In genomic region chr17:77461277-77462057, GRCh38 we compare ENCODE assay signal across 10 cellular contexts.
DNase-seq lines count a peak whose midpoint lies in the region; ATAC-seq and TF ChIP-seq lines count a peak whose summit lies in the region.
"Had no signal": no experiment of that assay in that cellular context is flagged by ENCODE, and none has a peak within 500 bp of the region (broad histone marks: within the 10 kb centered on the region; RNA-seq: fewer than 3 reads in every experiment).

No MANE protein-coding gene starts in this region.

- peak overlapping the region; percentile 48 for H3K27ac ChIP-seq in CD8-positive, alpha-beta T cell (ENCODE audit: low read depth, low read length)
- H3K27ac ChIP-seq in MM.1S (ENCODE audit: low read length) = no peak overlapping the region
- H3K27ac ChIP-seq in duodenal mucosa (ENCODE audit: low read depth, low read length) = peak overlapping the region; percentile 70
- H3K27ac ChIP-seq in neuronal stem cell (replicated peaks; ENCODE audit: low read length) = peak overlapping the region; percentile 74

- H3K18ac ChIP-seq in neuronal stem cell (ENCODE audit: low read length) = peak overlapping the region; percentile 73

- no peak overlapping the region for H4K8ac ChIP-seq in neuronal stem cell (ENCODE audit: low read depth, low read length)

- no peak overlapping the region for H2AK5ac ChIP-seq in neuronal stem cell (ENCODE audit: low read depth, low read length)

- H3K4me1 Mint-ChIP-seq in CD8-positive, alpha-beta T cell (ENCODE audit: low read depth) = peaks cover 86% of the 10 kb centered on the region

- H3K4me3 Mint-ChIP-seq in CD8-positive, alpha-beta T cell = peak overlapping the region; percentile 94

- no peak for DNase-seq in CD8-positive, alpha-beta T cell
- no peak for DNase-seq in MM.1S
- no peak for DNase-seq in neuronal stem cell (ENCODE audit: low spot score)
- DNase-seq in globus pallidus (ENCODE audit: low spot score) = no peak
- DNase-seq in NOMO-1 treated with dmso at 0.1 percent for 144 hours (lab: John Stamatoyannopoulos, UW; ENCODE audit: unreplicated experiment) = no peak
- no peak for DNase-seq in KBM-7
- no peak for DNase-seq in NCI-H748 (lab: John Stamatoyannopoulos, UW; ENCODE audit: unreplicated experiment)
- DNase-seq: activated effector memory CD4-positive, alpha-beta T cell treated with Interleukin-2 at 50 U/mL for 16 hours; DMS53 had no signal

- H2BK120ac ChIP-seq in neuronal stem cell (ENCODE audit: low read depth, low read length) = no peak overlapping the region

- no peak overlapping the region for H3K14ac ChIP-seq in neuronal stem cell (ENCODE audit: low read length)

- no peaks in the 10 kb centered on the region for H3K9me2 ChIP-seq in MM.1S (replicated peaks; ENCODE audit: insufficient read depth, low read length)

- H3K27ac Mint-ChIP-seq in CD8-positive, alpha-beta T cell = peak overlapping the region; percentile 100

- no peak overlapping the region for H2BK15ac ChIP-seq in neuronal stem cell (ENCODE audit: low read length)

- H3K4me2 ChIP-seq in MM.1S (ENCODE audit: low read depth, low read length) = 0 out of 2 replicates have a peak overlapping the region, but pooled peaks have one; percentile 13
- no peak overlapping the region for H3K4me2 ChIP-seq in neuronal stem cell (ENCODE audit: insufficient read depth, low read length, poor library complexity, severe bottlenecking)

- no peak overlapping the region for H3K23ac ChIP-seq in neuronal stem cell (ENCODE audit: low read depth, low read length, poor library complexity)

- no CpG with 5 or more reads among the region's 16 CpGs for WGBS in neuronal stem cell (ENCODE audit: extremely low coverage in 2 of 2, insufficient read length in 2 of 2, insufficient replicate concordance in 1 of 2), 2 donors

- peaks cover 78% of the 10 kb centered on the region for H3K79me2 ChIP-seq in MM.1S (ENCODE audit: low read length)

- POLR2A ChIA-PET in CD8-positive, alpha-beta T cell (lab: Charles Lee) = interaction anchor here (0.5 to 9.0 kb wide), 7 partner anchors 10 to 57 kb away, joined by 4 to 242 read pairs (median 12); no protein-coding TSS in a partner anchor

- no peak for ATAC-seq in CD8-positive, alpha-beta T cell

- H3K4me3 ChIP-seq in CD8-positive, alpha-beta T cell (ENCODE audit: low read depth, low read length) = peak overlapping the region; percentile 13
- H3K4me3 ChIP-seq in MM.1S (ENCODE audit: low read length) = no peak overlapping the region
- H3K4me3 ChIP-seq in duodenal mucosa (ENCODE audit: low read depth in 1 of 2, low read length in 2 of 2) = peak overlapping the region in 1 of 2 donors; percentile 16
- H3K4me3 ChIP-seq in neuronal stem cell (ENCODE audit: low read length in 2 of 2) = no peak overlapping the region

- no peaks in the 10 kb centered on the region for H3K27me3 Mint-ChIP-seq in CD8-positive, alpha-beta T cell (ENCODE audit: low read depth)

- H4K20me1 ChIP-seq in MM.1S (ENCODE audit: insufficient read depth, low read length) = no peaks in the 10 kb centered on the region

- in situ Hi-C loops in KBM-7 (cut with MboI; ENCODE audit: low pct_unique_long_range_greater_than_20kb, low sequenced_read_pairs) = no loop called here

- no peak for TF ChIP-seq CTCF in CD8-positive, alpha-beta T cell (IDR thresholded peaks at IDR 0.05)
- TF ChIP-seq CTCF in MM.1S (IDR thresholded peaks at IDR 0.05; ENCODE audit: low read length) = no peak

- peaks cover 24% of the 10 kb centered on the region for H3K36me3 Mint-ChIP-seq in CD8-positive, alpha-beta T cell

- H2AFZ ChIP-seq in MM.1S (ENCODE audit: low read length) (no peak overlapping the region), neuronal stem cell (ENCODE audit: low read length) (peak overlapping the region; percentile 32)

- H3K36me3 ChIP-seq in CD8-positive, alpha-beta T cell (ENCODE audit: insufficient read depth, low read length) = peaks cover under 1% of the 10 kb centered on the region
- H3K36me3 ChIP-seq in MM.1S (replicated peaks; ENCODE audit: insufficient read depth, low read length) (no peaks in the 10 kb centered on the region), duodenal mucosa (ENCODE audit: control insufficient read depth in 1 of 2, insufficient read depth in 2 of 2, low read length in 2 of 2) (peaks cover 0 to 4% of the 10 kb centered on the region in 2 donors), neuronal stem cell (replicated peaks in 1 of 2; ENCODE audit: control insufficient read depth in 2 of 2, insufficient read depth in 2 of 2, low read length in 2 of 2) (peaks cover 6 to 20% of the 10 kb centered on the region in 2 donors)

- peaks cover 12% of the 10 kb centered on the region for H3F3A ChIP-seq in MM.1S (ENCODE audit: insufficient read depth, low read length)

- intact Hi-C loops in CD8-positive, alpha-beta T cell (cut with DNase I, micrococcal nuclease) = loop anchor here in 1 of 2 experiments (2.0 kb wide), 1 partner anchor 33 kb away; no protein-coding TSS in a partner anchor

- H3K79me1 ChIP-seq in neuronal stem cell (ENCODE audit: low read depth, low read length) = peaks cover 7% of the 10 kb centered on the region

- H4K91ac ChIP-seq in neuronal stem cell (ENCODE audit: low read depth, low read length, poor library complexity) = no peak overlapping the region

- H3K4me1 ChIP-seq in CD8-positive, alpha-beta T cell (ENCODE audit: insufficient read depth, low read length) = peaks cover 94% of the 10 kb centered on the region
- peaks cover 14% of the 10 kb centered on the region for H3K4me1 ChIP-seq in MM.1S (ENCODE audit: low read length)
- peaks cover 62 to 67% of the 10 kb centered on the region in 2 donors for H3K4me1 ChIP-seq in duodenal mucosa (ENCODE audit: control insufficient read depth in 1 of 2, insufficient read depth in 2 of 2, low read length in 2 of 2)
- peaks cover 20 to 22% of the 10 kb centered on the region in 2 donors for H3K4me1 ChIP-seq in neuronal stem cell (ENCODE audit: control insufficient read depth in 2 of 2, insufficient read depth in 1 of 2, low read depth in 1 of 2, low read length in 2 of 2)

- no peak overlapping the region for H3K4ac ChIP-seq in neuronal stem cell (ENCODE audit: low read length)

- CTCF ChIA-PET in CD8-positive, alpha-beta T cell (lab: Charles Lee) = interaction anchor here (0.9 to 4.2 kb wide), 6 partner anchors 11 to 71 kb away, joined by 3 to 19 read pairs (median 5); no protein-coding TSS in a partner anchor

- no peaks in the 10 kb centered on the region for H3K27me3 ChIP-seq in CD8-positive, alpha-beta T cell (ENCODE audit: insufficient read depth, low read length)
- H3K27me3 ChIP-seq in MM.1S (replicated peaks; ENCODE audit: insufficient read depth, low read length) (no peaks in the 10 kb centered on the region), duodenal mucosa (ENCODE audit: control insufficient read depth in 1 of 2, insufficient read depth in 2 of 2, low read length in 2 of 2) (no peaks in the 10 kb centered on the region), neuronal stem cell (ENCODE audit: control insufficient read depth in 3 of 3, insufficient read depth in 3 of 3, low read depth in 1 of 3, low read length in 3 of 3) (no peaks in the 10 kb centered on the region)

- H3K9me3 Mint-ChIP-seq in CD8-positive, alpha-beta T cell = no peaks in the 10 kb centered on the region

- no peak overlapping the region for H3K9ac ChIP-seq in MM.1S (ENCODE audit: low read length)
- peak overlapping the region; percentile 25 to 29 for H3K9ac ChIP-seq in duodenal mucosa (ENCODE audit: low read depth in 1 of 2, low read length in 2 of 2)
- H3K9ac ChIP-seq in neuronal stem cell (ENCODE audit: low read depth, low read length, poor library complexity) = no peak overlapping the region

- no peak overlapping the region for H2BK5ac ChIP-seq in neuronal stem cell (ENCODE audit: low read length)

- no peaks in the 10 kb centered on the region for H3K9me3 ChIP-seq in CD8-positive, alpha-beta T cell (ENCODE audit: low read length)
- H3K9me3 ChIP-seq in MM.1S (replicated peaks; ENCODE audit: insufficient read depth, low read length) (no peaks in the 10 kb centered on the region), duodenal mucosa (ENCODE audit: control insufficient read depth in 1 of 2, low read length in 2 of 2) (no peaks in the 10 kb centered on the region), neuronal stem cell (replicated peaks in 1 of 2; ENCODE audit: control insufficient read depth in 2 of 2, insufficient read depth in 1 of 2, low read depth in 1 of 2, low read length in 2 of 2) (no peaks in the 10 kb centered on the region)

- no peak overlapping the region for H2BK12ac ChIP-seq in neuronal stem cell (ENCODE audit: low read length)

Comparison
In these comparisons a context has a peak if more than half of its experiments do, and no peak if none do; other contexts are left out.
1. H3K9ac ChIP-seq: peak in duodenal mucosa (2 of 2); none in MM.1S (single experiment) and neuronal stem cell (single experiment).